ENCODE assay signal across 11 cellular contexts in the genomic region with DNA sequence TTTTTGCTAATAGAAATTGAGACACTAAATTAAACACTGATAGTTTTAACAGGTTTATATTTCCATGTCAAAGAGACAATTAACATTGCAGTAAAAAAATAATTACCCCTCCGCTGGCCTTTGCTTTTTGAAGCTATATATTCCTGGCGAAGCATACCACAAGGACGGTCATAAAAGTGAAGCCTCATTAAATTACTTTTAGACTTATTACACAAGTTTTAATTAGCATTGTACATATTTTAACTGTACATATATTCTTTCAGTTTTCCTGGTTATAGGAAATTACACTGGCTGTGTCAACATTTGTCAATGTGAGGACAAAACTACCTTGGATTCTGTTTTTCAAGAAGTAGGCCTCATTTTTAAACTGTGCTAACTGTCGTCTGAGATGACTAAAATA. TPM values are rescaled to one million over a fixed set of nuclear protein-coding genes. Genes with fewer than 3 reads are reported as not detected.
A peak's percentile ranks its signal among the peaks of the same experiment; 100 is the strongest.
DNase-seq lines count a peak whose midpoint lies in the region; ATAC-seq and TF ChIP-seq lines count a peak whose summit lies in the region.
"Had no signal": no experiment of that assay in that cellular context is flagged by ENCODE, and none has a peak within 500 bp of the region (broad histone marks: within the 10 kb centered on the region; RNA-seq: fewer than 3 reads in every experiment).

No MANE protein-coding gene starts in this region.

- H3K36me3 Mint-ChIP-seq in activated naive CD8-positive, alpha-beta T cell = no peaks in the 10 kb centered on the region
- peaks cover 4% of the 10 kb centered on the region for H3K36me3 Mint-ChIP-seq in mesothelial cell of epicardium

- H3K4me1 Mint-ChIP-seq in activated naive CD8-positive, alpha-beta T cell (ENCODE audit: low read depth) = peaks cover 9% of the 10 kb centered on the region
- H3K4me1 Mint-ChIP-seq in mesothelial cell of epicardium = peaks cover 28% of the 10 kb centered on the region

- H3K36me3 ChIP-seq in HUES6 (ENCODE audit: control insufficient read depth, insufficient read depth, low read length) = no peaks in the 10 kb centered on the region

- H3K27me3 Mint-ChIP-seq in activated naive CD8-positive, alpha-beta T cell = peaks cover 31% of the 10 kb centered on the region
- H3K27me3 Mint-ChIP-seq in mesothelial cell of epicardium (ENCODE audit: low read depth) = peaks cover 37% of the 10 kb centered on the region

- H3K9me3 ChIP-seq in HUES6 (ENCODE audit: control insufficient read depth, insufficient read depth, low read depth, low read length) = no peaks in the 10 kb centered on the region

- TF ChIP-seq CTCF in mesothelial cell of epicardium (IDR thresholded peaks at IDR 0.05; ENCODE audit: unreplicated experiment) = no peak

- H3K4me3 Mint-ChIP-seq in activated naive CD8-positive, alpha-beta T cell = peak overlapping the region; percentile 49
- H3K4me3 Mint-ChIP-seq in mesothelial cell of epicardium = peak overlapping the region; percentile 94

- no peak for ATAC-seq in HG02852 (IDR thresholded peaks at IDR 0.05; ENCODE audit: unreplicated experiment)

- no peak overlapping the region for H3K27ac Mint-ChIP-seq in activated naive CD8-positive, alpha-beta T cell
- peak overlapping the region; percentile 90 for H3K27ac Mint-ChIP-seq in mesothelial cell of epicardium

- no peak overlapping the region for H3K27ac ChIP-seq in HUES6 (ENCODE audit: low read depth, low read length)

- peak overlapping the region; percentile 71 for H3K4me3 ChIP-seq in HUES6 (ENCODE audit: low read depth, low read length)

- no peaks in the 10 kb centered on the region for H3K9me3 Mint-ChIP-seq in activated naive CD8-positive, alpha-beta T cell (ENCODE audit: low read depth)
- H3K9me3 Mint-ChIP-seq in mesothelial cell of epicardium = no peaks in the 10 kb centered on the region

- no peak overlapping the region for H3K9ac ChIP-seq in HUES6 (ENCODE audit: low read length)

- peaks cover 27% of the 10 kb centered on the region for H3K4me1 ChIP-seq in HUES6 (ENCODE audit: control insufficient read depth, insufficient read depth, low read length)

- H3K27me3 ChIP-seq in HUES6 (ENCODE audit: control insufficient read depth, insufficient read depth, low read length) = peaks cover 98% of the 10 kb centered on the region

- DNase-seq in DMS79 treated with DMSO at 0.1 percent for 48 hours (lab: John Stamatoyannopoulos, UW) (peak; percentile 38), DMS79 (lab: John Stamatoyannopoulos, UW) (no peak), mesothelial cell of epicardium (ENCODE audit: low spot score in 2 of 2, unreplicated experiment in 2 of 2) (no peak), NCI-H1436 (lab: John Stamatoyannopoulos, UW) (no peak)
- no peak for DNase-seq in central memory CD4-positive, alpha-beta T cell
- DNase-seq: HCEC 1CT, Kasumi-1 had no signal

RNA-seq across cellular contexts. Expression of a gene that starts 1.2 kb away (rescaled TPM):
- total RNA-seq in mesothelial cell of epicardium = 79.5 to 88.5 TPM (median 86.1 TPM) in 3 replicates
- total RNA-seq: A673 had no signal

RNA-seq across cellular contexts. Expression of a gene that starts 1.6 kb away (rescaled TPM):
- 8.2 to 10.8 TPM (median 8.8 TPM) in 3 replicates for total RNA-seq in mesothelial cell of epicardium
- total RNA-seq: A673 had no signal

RNA-seq across cellular contexts. Expression of a gene that starts 16.1 kb away (rescaled TPM):
- total RNA-seq in mesothelial cell of epicardium = 40.3 to 47.6 TPM (median 45.2 TPM) in 3 replicates
- total RNA-seq: A673 had no signal
